Comparison of ENCODE assay signal across 19 cellular contexts in the genomic region with DNA sequence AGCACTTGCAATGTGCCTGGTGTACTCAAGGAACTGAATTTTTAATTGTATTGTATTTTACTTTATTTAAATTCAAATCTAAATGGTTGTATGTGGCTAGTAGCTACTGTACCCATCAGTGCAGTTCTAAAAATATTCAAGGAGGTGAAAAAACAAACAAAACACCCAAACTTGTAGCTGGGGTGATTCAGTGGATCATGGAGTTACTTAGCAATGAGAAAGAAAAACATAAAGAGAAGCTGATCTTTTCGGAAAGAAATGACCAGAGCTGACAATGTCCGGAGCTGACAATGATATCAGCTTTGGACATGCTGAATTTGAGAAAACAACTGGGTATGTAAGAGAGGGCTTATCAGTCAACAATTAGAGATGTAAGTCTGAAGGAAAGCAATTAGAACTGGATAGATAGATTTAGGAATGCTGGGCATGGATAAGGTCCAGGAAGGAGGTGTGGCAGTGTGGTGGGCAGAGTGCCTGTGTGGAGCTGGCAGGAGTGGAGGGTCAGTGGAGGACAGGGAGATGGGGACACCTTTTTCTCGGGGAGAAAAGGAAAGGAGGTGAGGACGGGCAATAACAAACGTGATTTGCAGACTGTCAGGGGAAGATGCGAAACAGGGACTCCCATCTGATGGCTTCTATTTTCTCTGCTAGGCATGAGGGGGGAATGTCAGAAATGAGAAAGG.
A peak's percentile ranks its signal among the peaks of the same experiment; 100 is the strongest.
DNase-seq lines count a peak whose midpoint lies in the region; ATAC-seq, FAIRE-seq and TF ChIP-seq lines count a peak whose summit lies in the region.
"Had no signal": no experiment of that assay in that cellular context is flagged by ENCODE, and none has a peak within 500 bp of the region (broad histone marks: within the 10 kb centered on the region; RNA-seq: fewer than 3 reads in every experiment).

No MANE protein-coding gene starts in this region.

- H3K27me3 ChIP-seq in right lobe of liver (no peaks in the 10 kb centered on the region), HepG2 (ENCODE audit: control insufficient read depth in 1 of 2, insufficient read depth in 2 of 2, low read length in 2 of 2) (no peaks in the 10 kb centered on the region), aorta (ENCODE audit: control insufficient read depth in 1 of 2, insufficient read depth in 2 of 2, low read length in 1 of 2) (no peaks in the 10 kb centered on the region)
- H3K27me3 ChIP-seq: body of pancreas, gastrocnemius medialis, thyroid gland had no signal

- no peak for FAIRE-seq in HepG2 (lab: Jason Lieb, UNC)
- FAIRE-seq: G401.6 had no signal

- H3K4me2 ChIP-seq in HepG2 (ENCODE audit: low read depth, low read length) = no peak overlapping the region

- 49% methylated on average over 6 of the region's 6 CpGs for WGBS in right lobe of liver (ENCODE audit: insufficient coverage, low coverage, low lambda C conversion rate, missing lambda C conversion rate)
- 75% methylated on average over 6 of the region's 6 CpGs for WGBS in HepG2 (ENCODE audit: low lambda C conversion rate)
- 4 to 10% methylated on average over 6 of the region's 6 CpGs for WGBS in aorta, 2 donors

- peak overlapping the region; percentile 78 to 92 (median 81) for H3K27ac Mint-ChIP-seq in nephron

- POLR2A ChIA-PET in HepG2 (lab: Yijun Ruan, JAX) = interaction anchor here (0.9 kb wide), 1 partner anchor 16 kb away, joined by 3 read pairs; no protein-coding TSS in a partner anchor

- CTCF ChIA-PET in HepG2 (lab: Yijun Ruan, JAX; ENCODE audit: low intra/inter-chr PET ratio, low total read pairs) = no interaction called here

- no peak overlapping the region for H3K4me3 ChIP-seq in right lobe of liver
- no peak overlapping the region for H3K4me3 ChIP-seq in HepG2 (replicated peaks in 1 of 3; ENCODE audit: insufficient read depth in 1 of 3, low read depth in 2 of 3, low read length in 3 of 3)
- no peak overlapping the region for H3K4me3 ChIP-seq in aorta (ENCODE audit: low read length in 2 of 2)
- H3K4me3 ChIP-seq: body of pancreas, gastrocnemius medialis, thyroid gland had no signal

- H4K20me1 ChIP-seq in HepG2 (ENCODE audit: insufficient read depth, low read length) = no peaks in the 10 kb centered on the region

- TF ChIP-seq EP300 in HepG2 (IDR thresholded peaks at IDR 0.05; ENCODE audit: low read depth in 2 of 2, low read length in 2 of 2) = no peak
- TF ChIP-seq EP300 in HepG2 (CRISPR knock-in tag; IDR thresholded peaks at IDR 0.05; ENCODE audit: borderline replicate concordance) = no peak

- no peak overlapping the region for H3K9ac ChIP-seq in HepG2 (ENCODE audit: insufficient read depth, low read depth, low read length)

- ATAC-seq in right lobe of liver (peak; percentile 22 to 85 (median 62)), HepG2 (no peak), aorta (ENCODE audit: low FRiP score) (peak; percentile 20)
- ATAC-seq: body of pancreas, SK-N-SH treated with all-trans-retinoic acid at 6 μM for 48 hours had no signal

- peak overlapping the region in 2 of 3 experiments; percentile 4 to 10 for H3K4me3 Mint-ChIP-seq in nephron

- H3K79me2 ChIP-seq in HepG2 (ENCODE audit: insufficient read depth, low read length) = no peaks in the 10 kb centered on the region

- intact Hi-C loops in right lobe of liver (cut with DNase I) (no loop called here), HepG2 (cut with micrococcal nuclease; ENCODE audit: unreplicated experiment) (no loop called here), aorta (cut with DNase I) (no loop called here), head of caudate nucleus (cut with DNase I) (no loop called here)

- H3K4me1 Mint-ChIP-seq in nephron = peaks cover 61% of the 10 kb centered on the region

- H3K36me3 ChIP-seq in right lobe of liver (peaks cover 0 to 13% (median under 1%) of the 10 kb centered on the region in 4 donors), HepG2 (replicated peaks in 1 of 2; ENCODE audit: control insufficient read depth in 1 of 2, insufficient read depth in 2 of 2, low read length in 2 of 2) (no peaks in the 10 kb centered on the region), aorta (ENCODE audit: control insufficient read depth in 1 of 2, insufficient read depth in 2 of 2, low read length in 1 of 2) (no peaks in the 10 kb centered on the region)
- H3K36me3 ChIP-seq: gastrocnemius medialis, thyroid gland had no signal

- H3K4me1 ChIP-seq in right lobe of liver (peaks cover 0 to 16% (median 4%) of the 10 kb centered on the region in 4 donors), HepG2 (ENCODE audit: insufficient read depth, low read length) (no peaks in the 10 kb centered on the region), aorta (ENCODE audit: control insufficient read depth in 1 of 2, insufficient read depth in 2 of 2, low read length in 2 of 2) (peaks cover 5 to 16% of the 10 kb centered on the region in 2 donors)

- H3K27me3 Mint-ChIP-seq in nephron (ENCODE audit: low read depth) = no peaks in the 10 kb centered on the region

- no TSS peak for BruUV-seq in HepG2 (replicated peaks; lab: Mats Ljungman, UMichigan)

- DNase-seq in right lobe of liver = peak in 1 of 3 donors; percentile 59
- no peak for DNase-seq in HepG2 (ENCODE audit: low spot score)
- DNase-seq in fibroblast of peridontal ligament (ENCODE audit: extremely low read depth) = peak; percentile 29
- no peak for DNase-seq in aorta
- no peak for DNase-seq in activated CD8-positive, alpha-beta memory T cell treated with anti-CD3 and anti-CD28 coated beads for 24 hours
- DNase-seq in head of caudate nucleus = no peak
- DNase-seq in epidermal melanocyte (ENCODE audit: insufficient read length, low spot score) = no peak
- DNase-seq: ACHN; activated gamma-delta T cell treated with Interleukin-2 at 50 U/mL for 16 hours; body of pancreas; effector memory CD4-positive, alpha-beta T cell; gastrocnemius medialis; Karpas-422; NCI-H146; stimulated activated CD4-positive, alpha-beta T cell treated with anti-CD3 and anti-CD28 coated beads, Interleukin-2, amount 100 ng/mL, for 48 hours; thyroid gland had no signal

- no peak overlapping the region for H2AFZ ChIP-seq in HepG2 (ENCODE audit: low read length)

- no peak for TF ChIP-seq RAD21 in HepG2 (CRISPR knock-in tag; IDR thresholded peaks at IDR 0.05)

- in situ Hi-C loops in HepG2 (cut with HindIII; ENCODE audit: extremely low pct_ligation_motif_present, low pct_unique_long_range_greater_than_20kb) = no loop called here

- TF ChIP-seq POLR2A in right lobe of liver (IDR thresholded peaks at IDR 0.05) (no peak), HepG2 (IDR thresholded peaks at IDR 0.05; ENCODE audit: insufficient read depth in 1 of 2, low read depth in 2 of 2, low read length in 2 of 2) (no peak)

- H3K9me3 Mint-ChIP-seq in nephron = no peaks in the 10 kb centered on the region

- H3K36me3 Mint-ChIP-seq in nephron (ENCODE audit: low read depth) = peaks cover 30% of the 10 kb centered on the region

- H3K9me3 ChIP-seq in right lobe of liver = no peaks in the 10 kb centered on the region
- no peaks in the 10 kb centered on the region for H3K9me3 ChIP-seq in HepG2 (ENCODE audit: low read length)
- no peaks in the 10 kb centered on the region for H3K9me3 ChIP-seq in aorta (ENCODE audit: control insufficient read depth, low read length)
- H3K9me3 ChIP-seq: body of pancreas, gastrocnemius medialis, thyroid gland had no signal

- no peak for TF ChIP-seq CTCF in right lobe of liver (IDR thresholded peaks at IDR 0.05)
- no peak for TF ChIP-seq CTCF in HepG2 (CRISPR knock-in tag; IDR thresholded peaks at IDR 0.05)
- TF ChIP-seq CTCF in nephron (IDR thresholded peaks at IDR 0.05; ENCODE audit: unreplicated experiment in 3 of 3) = no peak

- H3K27ac ChIP-seq in right lobe of liver (no peak overlapping the region), HepG2 (ENCODE audit: extremely low read length, insufficient read depth, low read length) (no peak overlapping the region), aorta (ENCODE audit: low read depth in 1 of 2, low read length in 2 of 2) (peak overlapping the region in 1 of 2 donors; percentile 32)
- H3K27ac ChIP-seq: body of pancreas, thyroid gland had no signal

TF ChIP-seq in HepG2, 621 proteins besides CTCF, POLR2A, EP300 and RAD21 (continues in another document):
- TF ChIP-seq, protein P1, sequence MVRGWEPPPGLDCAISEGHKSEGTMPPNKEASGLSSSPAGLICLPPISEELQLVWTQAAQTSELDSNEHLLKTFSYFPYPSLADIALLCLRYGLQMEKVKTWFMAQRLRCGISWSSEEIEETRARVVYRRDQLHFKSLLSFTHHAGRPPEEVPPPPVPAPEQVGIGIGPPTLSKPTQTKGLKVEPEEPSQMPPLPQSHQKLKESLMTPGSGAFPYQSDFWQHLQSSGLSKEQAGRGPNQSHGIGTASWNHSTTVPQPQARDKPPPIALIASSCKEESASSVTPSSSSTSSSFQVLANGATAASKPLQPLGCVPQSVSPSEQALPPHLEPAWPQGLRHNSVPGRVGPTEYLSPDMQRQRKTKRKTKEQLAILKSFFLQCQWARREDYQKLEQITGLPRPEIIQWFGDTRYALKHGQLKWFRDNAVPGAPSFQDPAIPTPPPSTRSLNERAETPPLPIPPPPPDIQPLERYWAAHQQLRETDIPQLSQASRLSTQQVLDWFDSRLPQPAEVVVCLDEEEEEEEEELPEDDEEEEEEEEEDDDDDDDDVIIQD (CRISPR knock-in tag; IDR thresholded peaks at IDR 0.05; ENCODE audit: low read depth) = no peak
- TF ChIP-seq, protein P2, sequence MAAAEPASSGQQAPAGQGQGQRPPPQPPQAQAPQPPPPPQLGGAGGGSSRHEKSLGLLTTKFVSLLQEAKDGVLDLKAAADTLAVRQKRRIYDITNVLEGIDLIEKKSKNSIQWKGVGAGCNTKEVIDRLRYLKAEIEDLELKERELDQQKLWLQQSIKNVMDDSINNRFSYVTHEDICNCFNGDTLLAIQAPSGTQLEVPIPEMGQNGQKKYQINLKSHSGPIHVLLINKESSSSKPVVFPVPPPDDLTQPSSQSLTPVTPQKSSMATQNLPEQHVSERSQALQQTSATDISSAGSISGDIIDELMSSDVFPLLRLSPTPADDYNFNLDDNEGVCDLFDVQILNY (CRISPR knock-in tag; conservative IDR thresholded peaks at IDR 0.05) = no peak
- TF ChIP-seq, protein P3, sequence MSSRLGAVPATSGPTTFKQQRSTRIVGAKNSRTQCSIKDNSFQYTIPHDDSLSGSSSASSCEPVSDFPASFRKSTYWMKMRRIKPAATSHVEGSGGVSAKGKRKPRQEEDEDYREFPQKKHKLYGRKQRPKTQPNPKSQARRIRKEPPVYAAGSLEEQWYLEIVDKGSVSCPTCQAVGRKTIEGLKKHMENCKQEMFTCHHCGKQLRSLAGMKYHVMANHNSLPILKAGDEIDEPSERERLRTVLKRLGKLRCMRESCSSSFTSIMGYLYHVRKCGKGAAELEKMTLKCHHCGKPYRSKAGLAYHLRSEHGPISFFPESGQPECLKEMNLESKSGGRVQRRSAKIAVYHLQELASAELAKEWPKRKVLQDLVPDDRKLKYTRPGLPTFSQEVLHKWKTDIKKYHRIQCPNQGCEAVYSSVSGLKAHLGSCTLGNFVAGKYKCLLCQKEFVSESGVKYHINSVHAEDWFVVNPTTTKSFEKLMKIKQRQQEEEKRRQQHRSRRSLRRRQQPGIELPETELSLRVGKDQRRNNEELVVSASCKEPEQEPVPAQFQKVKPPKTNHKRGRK (CRISPR knock-in tag; IDR thresholded peaks at IDR 0.05) = no peak
- TF ChIP-seq ZNF550 (CRISPR knock-in tag; IDR thresholded peaks at IDR 0.05; ENCODE audit: borderline replicate concordance) = no peak
- no peak for TF ChIP-seq ZBTB42 (CRISPR knock-in tag; IDR thresholded peaks at IDR 0.05)
